ENCODE assay signal across 17 cellular contexts in genomic region chr17:27568811-27569210, GRCh38.
A peak's percentile ranks its signal among the peaks of the same experiment; 100 is the strongest.
DNase-seq lines count a peak whose midpoint lies in the region; ATAC-seq and TF ChIP-seq lines count a peak whose summit lies in the region.
"Had no signal": no experiment of that assay in that cellular context is flagged by ENCODE, and none has a peak within 500 bp of the region (broad histone marks: within the 10 kb centered on the region; RNA-seq: fewer than 3 reads in every experiment).

No MANE protein-coding gene starts in this region.

- H3K9me3 ChIP-seq in thyroid gland: no peaks in the 10 kb centered on the region
- H3K9me3 ChIP-seq: esophagus squamous epithelium, right atrium auricular region, tibial artery had no signal

- no peak for TF ChIP-seq POLR2A in thyroid gland (IDR thresholded peaks at IDR 0.05)

- H3K36me3 ChIP-seq in thyroid gland: no peaks in the 10 kb centered on the region
- H3K36me3 ChIP-seq: right atrium auricular region, tibial artery had no signal

- peaks cover 11% of the 10 kb centered on the region for H3K36me3 Mint-ChIP-seq in T-helper 1 cell treated with Interleukin-12 subunit alpha and Interleukin-12 subunit beta and Interleukin-4 antibody, amounts not matched to agents 30 μg/mL and 1 μg/mL, for 36 hours (ENCODE audit: low read depth)
- no peaks in the 10 kb centered on the region for H3K36me3 Mint-ChIP-seq in effector memory CD8-positive, alpha-beta T cell (ENCODE audit: insufficient read depth)

- no peaks in the 10 kb centered on the region for H3K27me3 ChIP-seq in thyroid gland
- H3K27me3 ChIP-seq: esophagus squamous epithelium, right atrium auricular region, tibial artery had no signal

- peaks cover 65% of the 10 kb centered on the region for H3K4me1 Mint-ChIP-seq in T-helper 1 cell treated with Interleukin-12 subunit alpha and Interleukin-12 subunit beta and Interleukin-4 antibody, amounts not matched to agents 30 μg/mL and 1 μg/mL, for 36 hours (ENCODE audit: low read depth)
- peaks cover 15 to 23% of the 10 kb centered on the region in 2 donors for H3K4me1 Mint-ChIP-seq in effector memory CD8-positive, alpha-beta T cell (ENCODE audit: low read depth in 2 of 2)
- H3K4me1 Mint-ChIP-seq: B cell had no signal

- no peak for DNase-seq in T-helper 1 cell
- peak; percentile 43 for DNase-seq in OCI-M1 (lab: John Stamatoyannopoulos, UW)
- DNase-seq in effector memory CD8-positive, alpha-beta T cell: no peak
- DNase-seq in putamen (ENCODE audit: low spot score): peak; percentile 34
- no peak for DNase-seq in thyroid gland
- DNase-seq: esophagus squamous epithelium, NCI-H1105 treated with DMSO at 0.1 percent for 48 hours, NCI-H524 treated with DMSO at 0.1 percent for 48 hours, tibial artery had no signal

- H3K9me3 Mint-ChIP-seq in T-helper 1 cell treated with Interleukin-12 subunit alpha and Interleukin-12 subunit beta and Interleukin-4 antibody, amounts not matched to agents 30 μg/mL and 1 μg/mL, for 36 hours: no peaks in the 10 kb centered on the region
- no peaks in the 10 kb centered on the region for H3K9me3 Mint-ChIP-seq in effector memory CD8-positive, alpha-beta T cell
- H3K9me3 Mint-ChIP-seq: stimulated activated memory B cell treated with anti-CD40 and anti-IgM and Interleukin-4, amounts not matched to agents 10 μg/mL and 1 μg/mL and 100 μg/mL, for 72 hours had no signal

- H3K27ac Mint-ChIP-seq in T-helper 1 cell treated with Interleukin-12 subunit alpha and Interleukin-12 subunit beta and Interleukin-4 antibody, amounts not matched to agents 30 μg/mL and 1 μg/mL, for 36 hours: peak overlapping the region; percentile 83
- peak overlapping the region; percentile 49 to 90 for H3K27ac Mint-ChIP-seq in effector memory CD8-positive, alpha-beta T cell
- H3K27ac Mint-ChIP-seq: B cell had no signal

- no peaks in the 10 kb centered on the region for H3K27me3 Mint-ChIP-seq in T-helper 1 cell treated with Interleukin-12 subunit alpha and Interleukin-12 subunit beta and Interleukin-4 antibody, amounts not matched to agents 30 μg/mL and 1 μg/mL, for 36 hours (ENCODE audit: low read depth)
- H3K27me3 Mint-ChIP-seq in effector memory CD8-positive, alpha-beta T cell: no peaks in the 10 kb centered on the region
- H3K27me3 Mint-ChIP-seq: B cell; stimulated activated memory B cell treated with anti-CD40 and anti-IgM and Interleukin-4, amounts not matched to agents 10 μg/mL and 1 μg/mL and 100 μg/mL, for 72 hours had no signal

- TF ChIP-seq CTCF in thyroid gland (IDR thresholded peaks at IDR 0.05): no peak

- 77 to 79% methylated on average over 5 of the region's 5 CpGs for WGBS in thyroid gland, 2 donors

- no peak overlapping the region for H3K4me3 ChIP-seq in thyroid gland (replicated peaks in 1 of 3)
- H3K4me3 ChIP-seq: esophagus squamous epithelium, GM23248, right atrium auricular region, tibial artery had no signal

- ATAC-seq in effector memory CD8-positive, alpha-beta T cell (replicated peaks): peak; percentile 44
- ATAC-seq in GM21515 (IDR thresholded peaks at IDR 0.05; ENCODE audit: unreplicated experiment) (no peak), HG02610 (IDR thresholded peaks at IDR 0.05; ENCODE audit: unreplicated experiment) (no peak)

- H3K27ac ChIP-seq in thyroid gland: peak overlapping the region in 1 of 3 donors; percentile 64
- H3K27ac ChIP-seq: 22Rv1, esophagus squamous epithelium, GM23248, right atrium auricular region, tibial artery had no signal

- H3K4me3 Mint-ChIP-seq in T-helper 1 cell treated with Interleukin-12 subunit alpha and Interleukin-12 subunit beta and Interleukin-4 antibody, amounts not matched to agents 30 μg/mL and 1 μg/mL, for 36 hours: no peak overlapping the region
- no peak overlapping the region for H3K4me3 Mint-ChIP-seq in effector memory CD8-positive, alpha-beta T cell
- H3K4me3 Mint-ChIP-seq: B cell; stimulated activated memory B cell treated with anti-CD40 and anti-IgM and Interleukin-4, amounts not matched to agents 10 μg/mL and 1 μg/mL and 100 μg/mL, for 72 hours had no signal

- intact Hi-C loops in thyroid gland (cut with DNase I): no loop called here

- peaks cover 23 to 55% of the 10 kb centered on the region in 2 donors for H3K4me1 ChIP-seq in thyroid gland
- H3K4me1 ChIP-seq: tibial artery had no signal

Comparison
In these comparisons a context has a peak if more than half of its experiments do, and no peak if none do; other contexts are left out.
1. DNase-seq: peak in OCI-M1 (single experiment) and putamen (single experiment); none in T-helper 1 cell (0 of 5), effector memory CD8-positive, alpha-beta T cell (0 of 3) and thyroid gland (0 of 2).